8 cellular contexts compared by ENCODE assay signal in genomic region chr1:12435639-12436344, GRCh38.
DNase-seq lines count a peak whose midpoint lies in the region; ATAC-seq and TF ChIP-seq lines count a peak whose summit lies in the region.

No MANE protein-coding gene starts in this region.

- H3K9me3 Mint-ChIP-seq in activated naive CD4-positive, alpha-beta T cell treated with anti-CD3 and anti-CD28 coated beads, Interleukin-2, amount 10 ng/mL, durations not matched to agents 7 days and 5 days, result peaks cover 13% of the 10 kb centered on the region
- no peaks in the 10 kb centered on the region for H3K9me3 Mint-ChIP-seq in Caco-2 (ENCODE audit: unreplicated experiment)
- H3K9me3 Mint-ChIP-seq in osteocyte (ENCODE audit: unreplicated experiment), result no peaks in the 10 kb centered on the region

- BruUV-seq in Caco-2 (replicated peaks; lab: Mats Ljungman, UMichigan), result no TSS peak

- H3K9ac ChIP-seq in mucosa of rectum (ENCODE audit: low read depth in 1 of 2, low read length in 2 of 2), result no peak overlapping the region

- CTCF ChIA-PET in activated naive CD4-positive, alpha-beta T cell treated with anti-CD3 and anti-CD28 coated beads, Interleukin-2, amount 10 ng/mL, durations not matched to agents 7 days and 5 days (lab: Charles Lee), result interaction anchor here (0.9 to 1.5 kb wide), 3 partner anchors 44 to 183 kb away, joined by 3 read pairs; no protein-coding TSS in a partner anchor
- CTCF ChIA-PET in Caco-2 (lab: Charles Lee), result no interaction called here

- POLR2A ChIA-PET in Caco-2 (lab: Charles Lee), result interaction anchor here (0.6 to 0.7 kb wide), 2 partner anchors 113 to 120 kb away, joined by 3 to 4 read pairs; no protein-coding TSS in a partner anchor

- H3K36me3 ChIP-seq in mucosa of rectum (ENCODE audit: control insufficient read depth in 2 of 2, insufficient read depth in 2 of 2, low read length in 2 of 2) (peaks cover 9 to 14% of the 10 kb centered on the region in 2 donors), Caco-2 (ENCODE audit: control insufficient read depth, insufficient read depth, low read length) (no peaks in the 10 kb centered on the region)

- H3K27me3 ChIP-seq in mucosa of rectum (ENCODE audit: control insufficient read depth in 2 of 2, insufficient read depth in 2 of 2, low read length in 2 of 2) (no peaks in the 10 kb centered on the region), Caco-2 (replicated peaks; ENCODE audit: control insufficient read depth, insufficient read depth, low read length) (no peaks in the 10 kb centered on the region)

- peak overlapping the region; percentile 88 for H3K27ac Mint-ChIP-seq in activated naive CD4-positive, alpha-beta T cell treated with anti-CD3 and anti-CD28 coated beads, Interleukin-2, amount 10 ng/mL, durations not matched to agents 7 days and 5 days
- H3K27ac Mint-ChIP-seq in Caco-2 (ENCODE audit: unreplicated experiment) (no peak overlapping the region), osteocyte (ENCODE audit: unreplicated experiment) (no peak overlapping the region)

- H3K4me1 ChIP-seq in mucosa of rectum (ENCODE audit: control insufficient read depth in 2 of 2, insufficient read depth in 2 of 2, low read length in 2 of 2) (peaks cover 11% of the 10 kb centered on the region in 2 donors), Caco-2 (peaks cover 27% of the 10 kb centered on the region)

- peak; percentile 78 for ATAC-seq in HG03354 (IDR thresholded peaks at IDR 0.05; ENCODE audit: poor library complexity, severe bottlenecking, unreplicated experiment)

- peaks cover 88% of the 10 kb centered on the region for H3K4me1 Mint-ChIP-seq in activated naive CD4-positive, alpha-beta T cell treated with anti-CD3 and anti-CD28 coated beads, Interleukin-2, amount 10 ng/mL, durations not matched to agents 7 days and 5 days
- peaks cover 16% of the 10 kb centered on the region for H3K4me1 Mint-ChIP-seq in Caco-2 (ENCODE audit: low read depth, unreplicated experiment)
- peaks cover 54% of the 10 kb centered on the region for H3K4me1 Mint-ChIP-seq in osteocyte (ENCODE audit: unreplicated experiment)

- TF ChIP-seq CTCF in Caco-2 (IDR thresholded peaks at IDR 0.05; ENCODE audit: insufficient read depth in 1 of 2, low read depth in 1 of 2, low read length in 1 of 2, severe bottlenecking in 1 of 2, unreplicated experiment in 1 of 2) (no peak), osteocyte (IDR thresholded peaks at IDR 0.05) (no peak)

- peaks cover 3% of the 10 kb centered on the region for H3K27me3 Mint-ChIP-seq in activated naive CD4-positive, alpha-beta T cell treated with anti-CD3 and anti-CD28 coated beads, Interleukin-2, amount 10 ng/mL, durations not matched to agents 7 days and 5 days
- no peaks in the 10 kb centered on the region for H3K27me3 Mint-ChIP-seq in Caco-2 (ENCODE audit: insufficient read depth, unreplicated experiment)
- H3K27me3 Mint-ChIP-seq in osteocyte (ENCODE audit: unreplicated experiment), result no peaks in the 10 kb centered on the region

- peak overlapping the region; percentile 12 to 45 for H3K27ac ChIP-seq in mucosa of rectum (ENCODE audit: low read depth in 2 of 2, low read length in 2 of 2)

- intact Hi-C loops in Caco-2 (cut with micrococcal nuclease; ENCODE audit: unreplicated experiment), result no loop called here

- peaks cover 55% of the 10 kb centered on the region for H3K36me3 Mint-ChIP-seq in activated naive CD4-positive, alpha-beta T cell treated with anti-CD3 and anti-CD28 coated beads, Interleukin-2, amount 10 ng/mL, durations not matched to agents 7 days and 5 days
- H3K36me3 Mint-ChIP-seq in Caco-2 (ENCODE audit: insufficient read depth, unreplicated experiment) (peaks cover 14% of the 10 kb centered on the region), osteocyte (ENCODE audit: unreplicated experiment) (peaks cover 19% of the 10 kb centered on the region)

- H3K4me3 Mint-ChIP-seq in activated naive CD4-positive, alpha-beta T cell treated with anti-CD3 and anti-CD28 coated beads, Interleukin-2, amount 10 ng/mL, durations not matched to agents 7 days and 5 days, result peak overlapping the region; percentile 48
- H3K4me3 Mint-ChIP-seq in Caco-2 (ENCODE audit: unreplicated experiment) (no peak overlapping the region), osteocyte (ENCODE audit: unreplicated experiment) (no peak overlapping the region)

- H3K4me3 ChIP-seq in mucosa of rectum (ENCODE audit: low read length in 2 of 2) (no peak overlapping the region), Caco-2 (ENCODE audit: low read depth, low read length) (no peak overlapping the region)

- peak; percentile 60 for DNase-seq in activated naive CD4-positive, alpha-beta T cell treated with Interleukin-2 at 50 U/mL for 16 hours
- DNase-seq in activated naive CD4-positive, alpha-beta T cell (lab: John Stamatoyannopoulos, UW), result no peak
- peak; percentile 70 for DNase-seq in activated naive CD4-positive, alpha-beta T cell treated with anti-CD3 and anti-CD28 coated beads, Interleukin-2, amount 10 ng/mL, durations not matched to agents 7 days and 5 days
- DNase-seq in NCI-H2107 treated with DMSO at 0.1 percent for 48 hours (lab: John Stamatoyannopoulos, UW; ENCODE audit: unreplicated experiment) (no peak), Caco-2 (no peak), osteocyte (ENCODE audit: extremely low spot score, unreplicated experiment) (no peak)

- H3K9me3 ChIP-seq in mucosa of rectum (ENCODE audit: control insufficient read depth in 2 of 2, low read length in 2 of 2) (no peaks in the 10 kb centered on the region), Caco-2 (no peaks in the 10 kb centered on the region)

Comparison
In these comparisons a context has a peak if more than half of its experiments do, and no peak if none do; other contexts are left out.
1. DNase-seq: peak in activated naive CD4-positive, alpha-beta T cell treated with Interleukin-2 at 50 U/mL for 16 hours (single experiment) and activated naive CD4-positive, alpha-beta T cell treated with anti-CD3 and anti-CD28 coated beads, Interleukin-2, amount 10 ng/mL, durations not matched to agents 7 days and 5 days (single experiment); none in activated naive CD4-positive, alpha-beta T cell (0 of 4), NCI-H2107 treated with DMSO at 0.1 percent for 48 hours (single experiment), Caco-2 (0 of 2) and osteocyte (single experiment).